1 cellular context compared by ENCODE assay signal in genomic region chr1:111223126-111223443, GRCh38.
TF ChIP-seq lines count a peak whose summit lies in the region.

No MANE protein-coding gene starts in this region.

TF ChIP-seq in GM23338, 12 proteins besides CTCF, POLR2A, EP300 and RAD21 (continued from another document):
- no peak for TF ChIP-seq ZNF462 (CRISPR knock-in tag; IDR thresholded peaks at IDR 0.05)
- no peak for TF ChIP-seq POLR2AphosphoS5 (IDR thresholded peaks at IDR 0.05; ENCODE audit: low read depth)
- TF ChIP-seq REST (IDR thresholded peaks at IDR 0.05; ENCODE audit: unreplicated experiment), result no peak
- no peak for TF ChIP-seq EZH2phosphoT487 (IDR thresholded peaks at IDR 0.05; ENCODE audit: unreplicated experiment)
- no peak for TF ChIP-seq ZNF331 (CRISPR knock-in tag; IDR thresholded peaks at IDR 0.05; ENCODE audit: low read depth)
- TF ChIP-seq EZH2 (IDR thresholded peaks at IDR 0.05; ENCODE audit: low read depth, unreplicated experiment), result no peak
- TF ChIP-seq NANOG (IDR thresholded peaks at IDR 0.05; ENCODE audit: borderline replicate concordance), result no peak
- no peak for TF ChIP-seq CREB1 (CRISPR knock-in tag; IDR thresholded peaks at IDR 0.05; ENCODE audit: low read depth)
